Comparison of ENCODE assay signal across 27 cellular contexts in the genomic region with DNA sequence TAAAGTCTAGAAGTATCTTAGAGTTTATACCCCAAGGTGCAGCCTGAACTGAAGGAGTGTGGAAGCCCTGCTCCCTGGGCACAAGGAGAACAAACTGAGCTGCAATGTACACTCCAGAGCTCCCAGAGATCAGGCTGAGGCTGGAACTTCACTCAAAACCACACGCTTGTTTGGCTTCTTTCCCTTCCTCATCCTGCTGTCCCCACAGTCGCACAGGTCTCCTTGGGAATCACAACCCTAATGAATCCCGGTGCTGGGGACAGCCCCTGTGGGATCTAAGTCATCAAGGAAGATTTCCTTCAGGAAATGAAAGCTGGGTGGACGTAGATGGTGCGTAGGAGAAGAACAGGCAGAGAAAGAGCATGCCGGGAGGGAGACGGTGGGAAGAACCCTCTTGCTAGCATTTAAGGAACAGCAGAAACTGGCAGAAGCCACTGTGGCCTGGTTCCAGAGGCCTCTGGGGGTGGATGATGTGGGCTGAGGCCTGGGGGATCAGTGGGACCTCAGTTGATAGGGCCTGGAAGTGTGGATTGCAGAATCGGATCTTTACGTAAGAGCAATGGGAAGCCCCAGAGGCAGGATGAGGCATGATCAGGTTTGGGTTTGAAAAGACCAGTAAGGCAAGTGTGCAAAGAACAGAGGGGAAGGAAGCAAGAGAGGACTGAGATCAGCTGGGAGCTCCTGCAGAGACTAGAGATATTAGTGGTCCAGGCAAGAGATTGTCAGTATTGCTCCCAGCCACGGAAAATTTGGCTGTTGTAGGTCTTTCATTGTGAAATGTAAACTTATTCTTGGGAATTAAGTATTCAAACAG. TPM values are rescaled to one million over a fixed set of nuclear protein-coding genes. Genes with fewer than 3 reads are reported as not detected.
DNase-seq lines count a peak whose midpoint lies in the region; ATAC-seq, FAIRE-seq and TF ChIP-seq lines count a peak whose summit lies in the region.
"Had no signal": no experiment of that assay in that cellular context is flagged by ENCODE, and none has a peak within 500 bp of the region (broad histone marks: within the 10 kb centered on the region; RNA-seq: fewer than 3 reads in every experiment).

No MANE protein-coding gene starts in this region.

- H3K4me1 ChIP-seq in left ventricle myocardium inferior (no peaks in the 10 kb centered on the region), heart left ventricle (no peaks in the 10 kb centered on the region), foreskin keratinocyte (peaks cover 11% of the 10 kb centered on the region)
- H3K4me1 ChIP-seq: body of pancreas, prostate gland, sigmoid colon had no signal

- H3K9me3 Mint-ChIP-seq in WTC11, result no peaks in the 10 kb centered on the region
- H3K9me3 Mint-ChIP-seq in activated T-helper 2 cell treated with anti-CD3 and anti-CD28 coated beads, Interferon-gamma antibody, Interleukin-2, Interleukin-4, amounts not matched to agents 10 μg/mL and 5 μg/mL and 100 μg/mL, durations not matched to agents 14 hours and 24 hours and 36 hours, result no peaks in the 10 kb centered on the region
- H3K9me3 Mint-ChIP-seq: activated CD4-positive, alpha-beta T cell treated with anti-CD3 and anti-CD28 coated beads, Interleukin-2, amount 10 ng/mL, durations not matched to agents 24 days and 14 days; activated T-cell treated with anti-CD3 and anti-CD28 coated beads, Interleukin-2, amount 50 U/mL, for 24 hours; CD8-positive, alpha-beta T cell; neural crest cell had no signal

- 45 to 58% (median 53%) methylated on average over 10 of the region's 10 CpGs for WGBS in heart left ventricle, 4 donors

- intact Hi-C loops in left ventricle myocardium inferior (cut with micrococcal nuclease), result no loop called here
- intact Hi-C loops in heart left ventricle (cut with DNase I), result no loop called here
- intact Hi-C loops in activated T-helper 2 cell treated with anti-CD3 and anti-CD28 coated beads, Interferon-gamma antibody, Interleukin-2, Interleukin-4, amounts not matched to agents 10 μg/mL and 5 μg/mL and 100 μg/mL, durations not matched to agents 14 hours and 24 hours and 36 hours (cut with micrococcal nuclease), result no loop called here

- H3K9me3 ChIP-seq in left ventricle myocardium inferior (replicated peaks) (no peaks in the 10 kb centered on the region), heart left ventricle (no peaks in the 10 kb centered on the region)
- H3K9me3 ChIP-seq: body of pancreas, prostate gland, sigmoid colon, vagina had no signal

- peaks cover 26% of the 10 kb centered on the region for H3K4me1 Mint-ChIP-seq in WTC11
- no peaks in the 10 kb centered on the region for H3K4me1 Mint-ChIP-seq in activated T-helper 2 cell treated with anti-CD3 and anti-CD28 coated beads, Interferon-gamma antibody, Interleukin-2, Interleukin-4, amounts not matched to agents 10 μg/mL and 5 μg/mL and 100 μg/mL, durations not matched to agents 14 hours and 24 hours and 36 hours (ENCODE audit: low read depth)
- H3K4me1 Mint-ChIP-seq: activated CD4-positive, alpha-beta T cell treated with anti-CD3 and anti-CD28 coated beads, Interleukin-2, amount 10 ng/mL, durations not matched to agents 24 days and 14 days; neural crest cell had no signal

- peak overlapping the region; percentile 4; the same call in 1 of the 2 replicates for H3K27ac Mint-ChIP-seq in WTC11
- no peak overlapping the region for H3K27ac Mint-ChIP-seq in activated T-helper 2 cell treated with anti-CD3 and anti-CD28 coated beads, Interferon-gamma antibody, Interleukin-2, Interleukin-4, amounts not matched to agents 10 μg/mL and 5 μg/mL and 100 μg/mL, durations not matched to agents 14 hours and 24 hours and 36 hours
- H3K27ac Mint-ChIP-seq: activated CD4-positive, alpha-beta T cell treated with anti-CD3 and anti-CD28 coated beads, Interleukin-2, amount 10 ng/mL, durations not matched to agents 24 days and 14 days; activated T-cell treated with anti-CD3 and anti-CD28 coated beads, Interleukin-2, amount 50 U/mL, for 24 hours; CD8-positive, alpha-beta T cell had no signal

- CTCF ChIA-PET in WTC11 (lab: Charles Lee), result no interaction called here

- DNase-seq in left ventricle myocardium inferior (no peak), heart left ventricle (no peak), WTC11 (ENCODE audit: low spot score) (no peak), foreskin keratinocyte (peak in 1 of 2 donors; percentile 52), urothelium cell line (ENCODE audit: low spot score) (no peak), SIG-M5 treated with dmso at 0.1 percent for 504 hours (lab: John Stamatoyannopoulos, UW; ENCODE audit: unreplicated experiment) (no peak)
- DNase-seq in activated T-helper 2 cell treated with anti-CD3 and anti-CD28 coated beads, Interferon-gamma antibody, Interleukin-2, Interleukin-4, amounts not matched to agents 10 μg/mL and 5 μg/mL and 100 μg/mL, durations not matched to agents 14 hours and 24 hours and 36 hours (ENCODE audit: low spot score), result no peak
- DNase-seq: activated CD4-positive, alpha-beta T cell treated with anti-CD3 and anti-CD28 coated beads, Interleukin-2, amount 10 ng/mL, durations not matched to agents 24 days and 14 days; activated T-cell treated with anti-CD3 and anti-CD28 coated beads, Interleukin-2, amount 50 U/mL, for 24 hours; body of pancreas; CD8-positive, alpha-beta T cell; GM23248; head of caudate nucleus; NCI-H2081; NCI-H226; NCI-H774; sigmoid colon; stimulated activated CD4-positive, alpha-beta T cell treated with anti-CD3 and anti-CD28 coated beads, Interleukin-4, amount 100 ng/mL, for 4 hours; stimulated activated naive CD4-positive, alpha-beta T cell treated with Interleukin-2 at 50 U/mL for 16 hours; WERI-Rb-1 had no signal

- H3K27me3 Mint-ChIP-seq in WTC11 (ENCODE audit: low read depth), result no peaks in the 10 kb centered on the region; the same call in 1 of the 2 replicates
- peaks cover 8% of the 10 kb centered on the region for H3K27me3 Mint-ChIP-seq in activated T-helper 2 cell treated with anti-CD3 and anti-CD28 coated beads, Interferon-gamma antibody, Interleukin-2, Interleukin-4, amounts not matched to agents 10 μg/mL and 5 μg/mL and 100 μg/mL, durations not matched to agents 14 hours and 24 hours and 36 hours (ENCODE audit: low read depth)

- H3K27ac ChIP-seq in left ventricle myocardium inferior (replicated peaks), result no peak overlapping the region
- no peak overlapping the region for H3K27ac ChIP-seq in heart left ventricle
- H3K27ac ChIP-seq in foreskin keratinocyte, result peak overlapping the region; percentile 53
- H3K27ac ChIP-seq: body of pancreas, GM23248, prostate gland, sigmoid colon, vagina, WERI-Rb-1 had no signal

- POLR2A ChIA-PET in WTC11 (lab: Charles Lee), result no interaction called here

- peak overlapping the region; percentile 9 for H3K4me3 ChIP-seq in left ventricle myocardium inferior
- peak overlapping the region in 2 of 12 donors; percentile 9 to 16 for H3K4me3 ChIP-seq in heart left ventricle
- H3K4me3 ChIP-seq: body of pancreas, GM23248, prostate gland, sigmoid colon, vagina had no signal

- H3K36me3 Mint-ChIP-seq in WTC11, result no peaks in the 10 kb centered on the region
- no peaks in the 10 kb centered on the region for H3K36me3 Mint-ChIP-seq in activated T-helper 2 cell treated with anti-CD3 and anti-CD28 coated beads, Interferon-gamma antibody, Interleukin-2, Interleukin-4, amounts not matched to agents 10 μg/mL and 5 μg/mL and 100 μg/mL, durations not matched to agents 14 hours and 24 hours and 36 hours (ENCODE audit: low read depth)
- H3K36me3 Mint-ChIP-seq: CD8-positive, alpha-beta T cell had no signal

- no peaks in the 10 kb centered on the region for H3K36me3 ChIP-seq in left ventricle myocardium inferior
- no peaks in the 10 kb centered on the region for H3K36me3 ChIP-seq in heart left ventricle
- H3K36me3 ChIP-seq: prostate gland, sigmoid colon, vagina, WERI-Rb-1 had no signal

- TF ChIP-seq CTCF in left ventricle myocardium inferior (IDR thresholded peaks at IDR 0.05; ENCODE audit: borderline replicate concordance) (no peak), heart left ventricle (IDR thresholded peaks at IDR 0.05) (no peak), WTC11 (IDR thresholded peaks at IDR 0.05) (no peak), foreskin keratinocyte (conservative IDR thresholded peaks at IDR 0.05) (no peak)

- H3K27me3 ChIP-seq in left ventricle myocardium inferior (ENCODE audit: low read depth), result peaks cover 45% of the 10 kb centered on the region
- H3K27me3 ChIP-seq in heart left ventricle, result peaks cover 0 to 21% (median 0%) of the 10 kb centered on the region in 9 donors
- H3K27me3 ChIP-seq in foreskin keratinocyte, result no peaks in the 10 kb centered on the region
- H3K27me3 ChIP-seq: body of pancreas, sigmoid colon, vagina had no signal

- no peak overlapping the region for H3K4me3 Mint-ChIP-seq in WTC11
- no peak overlapping the region for H3K4me3 Mint-ChIP-seq in activated T-helper 2 cell treated with anti-CD3 and anti-CD28 coated beads, Interferon-gamma antibody, Interleukin-2, Interleukin-4, amounts not matched to agents 10 μg/mL and 5 μg/mL and 100 μg/mL, durations not matched to agents 14 hours and 24 hours and 36 hours (ENCODE audit: low read depth)
- H3K4me3 Mint-ChIP-seq: activated CD4-positive, alpha-beta T cell treated with anti-CD3 and anti-CD28 coated beads, Interleukin-2, amount 10 ng/mL, durations not matched to agents 24 days and 14 days; activated T-cell treated with anti-CD3 and anti-CD28 coated beads, Interleukin-2, amount 50 U/mL, for 24 hours; CD8-positive, alpha-beta T cell; neural crest cell had no signal

- FAIRE-seq in urothelium cell line (lab: Jason Lieb, UNC), result peak; percentile 62
- FAIRE-seq: endothelial cell of umbilical vein had no signal

- no peak for ATAC-seq in heart left ventricle
- peak; percentile 52 for ATAC-seq in WTC11
- peak; percentile 79 for ATAC-seq in foreskin keratinocyte
- ATAC-seq in HG02884 (IDR thresholded peaks at IDR 0.05; ENCODE audit: unreplicated experiment), result no peak
- ATAC-seq: body of pancreas; CD8-positive, alpha-beta T cell; SK-N-SH treated with all-trans-retinoic acid at 6 μM for 48 hours had no signal

- TF ChIP-seq POLR2A in heart left ventricle (IDR thresholded peaks at IDR 0.05), result no peak

RNA-seq across cellular contexts. Expression of a gene that starts 21.4 kb away (rescaled TPM):
- total RNA-seq in left ventricle myocardium inferior (not detected), heart left ventricle (not detected), WTC11 (2021) (not detected in 3 replicates), foreskin keratinocyte (1.4 and 2.3 TPM in 2 replicates)
- polyA plus RNA-seq in heart left ventricle (not detected), foreskin keratinocyte (0.58 and 0.63 TPM in 2 replicates)
- total RNA-seq in activated T-helper 2 cell treated with anti-CD3 and anti-CD28 coated beads, Interferon-gamma antibody, Interleukin-2, Interleukin-4, amounts not matched to agents 10 μg/mL and 5 μg/mL and 100 μg/mL, durations not matched to agents 14 hours and 24 hours and 36 hours, result not detected in 2 replicates
- total RNA-seq: activated CD4-positive, alpha-beta T cell treated with anti-CD3 and anti-CD28 coated beads, Interleukin-2, amount 10 ng/mL, durations not matched to agents 24 days and 14 days; body of pancreas; CD8-positive, alpha-beta T cell; endothelial cell of umbilical vein; lung microvascular endothelial cell; sigmoid colon had no signal
- polyA plus RNA-seq: endothelial cell of umbilical vein had no signal

RNA-seq across cellular contexts. Expression of a gene that starts 55.5 kb away (rescaled TPM):
- total RNA-seq in left ventricle myocardium inferior (23.4 TPM), heart left ventricle (10 to 100 TPM; 21.0 to 92.0 (median 28.4) TPM), WTC11 (2021) (90.1 to 94.4 TPM (median 90.5 TPM) in 3 replicates), foreskin keratinocyte (49.4 and 53.2 TPM in 2 replicates)
- polyA plus RNA-seq in heart left ventricle (10 to 100 TPM; 48.5 to 78.7 TPM), foreskin keratinocyte (61.8 and 69.1 TPM in 2 replicates)
- total RNA-seq in activated T-helper 2 cell treated with anti-CD3 and anti-CD28 coated beads, Interferon-gamma antibody, Interleukin-2, Interleukin-4, amounts not matched to agents 10 μg/mL and 5 μg/mL and 100 μg/mL, durations not matched to agents 14 hours and 24 hours and 36 hours, result 52.2 and 55.1 TPM in 2 replicates

Comparison
In these comparisons a context has a peak if more than half of its experiments do, and no peak if none do; other contexts are left out.
1. ATAC-seq: peak in WTC11 (single experiment) and foreskin keratinocyte (single experiment); none in heart left ventricle (0 of 4) and HG02884 (single experiment).